Comparison of ENCODE assay signal across 21 cellular contexts in genomic region chr2:241482556-241482955, GRCh38. TPM values are rescaled to one million over a fixed set of nuclear protein-coding genes. Genes with fewer than 3 reads are reported as not detected.
DNase-seq lines count a peak whose midpoint lies in the region; ATAC-seq and TF ChIP-seq lines count a peak whose summit lies in the region.
"Had no signal": no experiment of that assay in that cellular context is flagged by ENCODE, and none has a peak within 500 bp of the region (broad histone marks: within the 10 kb centered on the region; RNA-seq: fewer than 3 reads in every experiment).

No MANE protein-coding gene starts in this region.

- H3K36me3 ChIP-seq in osteoblast (ENCODE audit: insufficient read depth, low read length): no peaks in the 10 kb centered on the region
- H3K36me3 ChIP-seq: BE2C had no signal

- ATAC-seq in Right ventricle myocardium inferior: no peak
- no peak for ATAC-seq in left cardiac atrium
- no peak for ATAC-seq in GM18498 (IDR thresholded peaks at IDR 0.05; ENCODE audit: unreplicated experiment)
- ATAC-seq in GM19455 (IDR thresholded peaks at IDR 0.05; ENCODE audit: unreplicated experiment): no peak
- ATAC-seq: GM12878, HepG2 had no signal

- H3K9me3 ChIP-seq in osteoblast (ENCODE audit: low read depth, low read length): no peaks in the 10 kb centered on the region
- H3K9me3 ChIP-seq: BE2C had no signal

- peaks cover 2% of the 10 kb centered on the region for H4K20me1 ChIP-seq in osteoblast (ENCODE audit: insufficient read depth, low read length)

- intact Hi-C loops in Right ventricle myocardium inferior (cut with DNase I): no loop called here
- intact Hi-C loops in left cardiac atrium (cut with DNase I): no loop called here

- H2AFZ ChIP-seq in osteoblast (ENCODE audit: low read length): no peak overlapping the region

- H3K4me1 ChIP-seq in osteoblast (ENCODE audit: insufficient read depth, low read length): no peaks in the 10 kb centered on the region
- H3K4me1 ChIP-seq: BE2C had no signal

- TF ChIP-seq CTCF in osteoblast (IDR thresholded peaks at IDR 0.05; ENCODE audit: extremely low read depth, low read depth, low read length): no peak

- no peak overlapping the region for H3K4me3 ChIP-seq in osteoblast (ENCODE audit: insufficient read depth, low read length)
- H3K4me3 ChIP-seq: GM12878 had no signal

- DNase-seq in Right ventricle myocardium inferior (ENCODE audit: missing footprints): peak; percentile 42
- no peak for DNase-seq in left cardiac atrium
- peak; percentile 75 for DNase-seq in NCI-H82 (lab: John Stamatoyannopoulos, UW)
- DNase-seq in cerebellar cortex (ENCODE audit: low spot score): peak; percentile 79
- DNase-seq in osteoblast (ENCODE audit: insufficient read length, low spot score, missing footprints): peak; percentile 26
- DNase-seq in KG1 (lab: John Stamatoyannopoulos, UW): no peak
- DNase-seq: ACHN; BE2C; CD4-positive, CD25-positive, alpha-beta regulatory T cell; CD8-positive, alpha-beta memory T cell; COR-L47; DMS153; DMS79; GF-D8; GOT3; H9; KBM-7 had no signal

- no peaks in the 10 kb centered on the region for H3K79me2 ChIP-seq in osteoblast (ENCODE audit: insufficient read depth, low read length)

- H3K27me3 ChIP-seq in osteoblast (ENCODE audit: insufficient read depth, low read length): no peaks in the 10 kb centered on the region
- H3K27me3 ChIP-seq: BE2C had no signal

- no peak overlapping the region for H3K4me2 ChIP-seq in osteoblast (ENCODE audit: insufficient read depth, low read length)

- no peak overlapping the region for H3K27ac ChIP-seq in osteoblast (ENCODE audit: low read depth, low read length)

RNA-seq across cellular contexts. Expression of gene STK25, which starts 25.8 kb away (rescaled TPM):
- total RNA-seq in Right ventricle myocardium inferior: 97.4 TPM
- 10 to 100 TPM; 89.2 to 94.9 TPM for total RNA-seq in left cardiac atrium
- total RNA-seq in osteoblast: 189 and 227 TPM in 2 replicates

Comparison
In these comparisons a context has a peak if more than half of its experiments do, and no peak if none do; other contexts are left out.
1. DNase-seq: peak in Right ventricle myocardium inferior (single experiment), NCI-H82 (single experiment), cerebellar cortex (single experiment) and osteoblast (single experiment); none in left cardiac atrium (single experiment) and KG1 (single experiment).